In the genomic region with DNA sequence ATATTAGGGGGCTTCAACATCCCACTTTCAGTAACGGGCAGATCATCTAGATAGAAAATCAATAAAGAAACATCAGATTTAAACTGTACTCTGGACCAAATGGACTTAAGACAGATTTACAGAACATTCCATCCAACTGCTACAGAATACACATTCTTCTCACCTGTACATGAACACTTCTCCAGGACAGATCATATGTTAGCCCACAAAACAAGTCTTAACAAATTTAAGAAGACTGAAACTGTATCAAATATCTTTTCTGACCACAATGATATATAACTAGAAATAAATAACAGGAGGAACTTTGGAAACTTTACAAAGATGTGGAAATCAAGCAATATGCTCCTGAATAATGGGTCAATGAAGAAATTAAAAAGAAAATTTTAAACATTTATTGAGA, we compare ENCODE assay signal across 13 cellular contexts.
"Had no signal": no experiment of that assay in that cellular context is flagged by ENCODE, and none has a peak within 500 bp of the region (broad histone marks: within the 10 kb centered on the region; RNA-seq: fewer than 3 reads in every experiment).

No MANE protein-coding gene starts in this region.

- H3K4me1 ChIP-seq: colonic mucosa had no signal

- H3K27me3 ChIP-seq: colonic mucosa, dorsolateral prefrontal cortex had no signal

- H3K9me3 ChIP-seq: colonic mucosa had no signal

- H3K36me3 ChIP-seq: colonic mucosa had no signal

- DNase-seq: colonic mucosa; dorsolateral prefrontal cortex; effector CD8-positive, alpha-beta T cell; foreskin melanocyte; head of caudate nucleus; hypothalamus; mucosa of descending colon; naive thymus-derived CD8-positive, alpha-beta T cell; posterior cingulate gyrus; stimulated activated naive CD4-positive, alpha-beta T cell treated with Interleukin-2 at 50 U/mL for 16 hours; trophoblast cell had no signal

- ATAC-seq: left lobe of liver; mucosa of descending colon; naive thymus-derived CD8-positive, alpha-beta T cell; sciatic nerve had no signal

- H3K4me3 ChIP-seq: colonic mucosa, dorsolateral prefrontal cortex, mucosa of descending colon had no signal

- H3K27ac ChIP-seq: colonic mucosa had no signal
